Comparison of ENCODE assay signal across 1 cellular context in genomic region chr3:38549957-38550840, GRCh38.
TF ChIP-seq lines count a peak whose summit lies in the region.

No MANE protein-coding gene starts in this region.

TF ChIP-seq in endothelial cell of umbilical vein, 7 proteins besides CTCF, POLR2A, EP300 and RAD21:
- TF ChIP-seq MYC (IDR thresholded peaks at IDR 0.05; ENCODE audit: low read depth, low read length) (no peak), JUN (IDR thresholded peaks at IDR 0.05; ENCODE audit: borderline replicate concordance, insufficient read depth, insufficient read length, low read depth) (no peak), FOS (IDR thresholded peaks at IDR 0.05; ENCODE audit: borderline replicate concordance, insufficient read depth, low read length) (no peak), EZH2 (IDR thresholded peaks at IDR 0.05; ENCODE audit: borderline replicate concordance, low read depth, low read length, severe bottlenecking) (no peak), POLR2AphosphoS5 (IDR thresholded peaks at IDR 0.05; ENCODE audit: insufficient read depth, low read depth, low read length) (no peak), GATA2 (IDR thresholded peaks at IDR 0.05; ENCODE audit: insufficient read depth, insufficient read length, low read depth, low read length) (no peak)
- TF ChIP-seq, protein P1, sequence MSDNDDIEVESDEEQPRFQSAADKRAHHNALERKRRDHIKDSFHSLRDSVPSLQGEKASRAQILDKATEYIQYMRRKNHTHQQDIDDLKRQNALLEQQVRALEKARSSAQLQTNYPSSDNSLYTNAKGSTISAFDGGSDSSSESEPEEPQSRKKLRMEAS (IDR thresholded peaks at IDR 0.05; ENCODE audit: insufficient read depth, insufficient read length): no peak
